ENCODE assay signal across 1 cellular context in the genomic region with DNA sequence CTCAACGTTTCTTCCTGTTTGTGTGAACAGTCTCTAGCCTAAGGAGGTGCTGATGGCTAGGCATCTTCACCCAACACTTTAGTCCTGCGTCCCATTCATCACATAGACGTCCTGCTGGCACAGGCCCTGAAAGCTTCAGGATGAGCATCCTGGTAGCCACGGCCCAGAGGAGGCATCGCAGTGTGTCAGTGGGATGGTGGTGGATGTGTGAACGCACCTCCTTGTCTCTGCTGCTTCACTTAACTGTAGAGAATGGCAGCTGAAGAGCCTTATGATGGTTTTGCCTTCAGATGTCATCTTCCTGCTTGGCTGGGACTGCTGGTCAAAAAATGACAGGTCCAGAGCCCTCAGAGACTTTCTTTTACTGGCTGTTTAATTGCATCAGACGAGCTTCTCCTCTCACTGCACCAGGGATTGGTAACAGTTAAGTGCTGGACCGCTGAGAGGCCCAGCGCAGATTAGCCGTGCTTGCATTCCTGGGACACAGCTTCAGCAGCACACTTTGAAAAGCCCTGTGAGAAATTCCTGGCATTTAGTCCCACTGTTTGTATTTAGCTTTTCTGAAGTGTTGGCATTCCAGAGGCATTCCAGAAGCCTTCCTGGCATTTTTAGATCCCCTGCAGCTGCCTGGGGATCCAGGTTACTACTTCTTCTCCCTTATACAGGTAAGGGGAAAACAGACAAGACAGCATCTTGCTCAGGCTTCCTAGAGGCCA.
TF ChIP-seq lines count a peak whose summit lies in the region.

No MANE protein-coding gene starts in this region.

TF ChIP-seq in HepG2, 621 proteins besides CTCF, POLR2A, EP300 and RAD21 (continued from another document and continues in another):
- TF ChIP-seq, protein P1, sequence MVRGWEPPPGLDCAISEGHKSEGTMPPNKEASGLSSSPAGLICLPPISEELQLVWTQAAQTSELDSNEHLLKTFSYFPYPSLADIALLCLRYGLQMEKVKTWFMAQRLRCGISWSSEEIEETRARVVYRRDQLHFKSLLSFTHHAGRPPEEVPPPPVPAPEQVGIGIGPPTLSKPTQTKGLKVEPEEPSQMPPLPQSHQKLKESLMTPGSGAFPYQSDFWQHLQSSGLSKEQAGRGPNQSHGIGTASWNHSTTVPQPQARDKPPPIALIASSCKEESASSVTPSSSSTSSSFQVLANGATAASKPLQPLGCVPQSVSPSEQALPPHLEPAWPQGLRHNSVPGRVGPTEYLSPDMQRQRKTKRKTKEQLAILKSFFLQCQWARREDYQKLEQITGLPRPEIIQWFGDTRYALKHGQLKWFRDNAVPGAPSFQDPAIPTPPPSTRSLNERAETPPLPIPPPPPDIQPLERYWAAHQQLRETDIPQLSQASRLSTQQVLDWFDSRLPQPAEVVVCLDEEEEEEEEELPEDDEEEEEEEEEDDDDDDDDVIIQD (CRISPR knock-in tag; IDR thresholded peaks at IDR 0.05; ENCODE audit: low read depth), result no peak
- TF ChIP-seq NCOA2 (CRISPR knock-in tag; IDR thresholded peaks at IDR 0.05) (0 out of 2 replicates have a peak, but pooled peaks have one; percentile 35), SAP130 (CRISPR knock-in tag; IDR thresholded peaks at IDR 0.05; ENCODE audit: low read depth) (peak; percentile 11; the same call in 1 of the 2 replicates), CAMTA2 (CRISPR knock-in tag; IDR thresholded peaks at IDR 0.05; ENCODE audit: borderline replicate concordance) (no peak), PAWR (CRISPR knock-in tag; IDR thresholded peaks at IDR 0.05; ENCODE audit: borderline replicate concordance) (no peak), POLR2AphosphoS2 (IDR thresholded peaks at IDR 0.05; ENCODE audit: low read depth, low read length) (no peak), MAZ (IDR thresholded peaks at IDR 0.05; ENCODE audit: borderline replicate concordance, low read depth, low read length) (no peak), MAZ (CRISPR knock-in tag; IDR thresholded peaks at IDR 0.05; ENCODE audit: low read depth) (no peak), PHB2 (IDR thresholded peaks at IDR 0.05; ENCODE audit: partially characterized antibody) (no peak), SP2 (CRISPR knock-in tag; IDR thresholded peaks at IDR 0.05) (no peak), ZNF720 (CRISPR knock-in tag; IDR thresholded peaks at IDR 0.05) (no peak), IRF2 (CRISPR knock-in tag; IDR thresholded peaks at IDR 0.05) (0 out of 2 replicates have a peak, but pooled peaks have one; percentile 25), GABPA (IDR thresholded peaks at IDR 0.05; ENCODE audit: low read depth, low read length) (no peak), GABPA (CRISPR knock-in tag; IDR thresholded peaks at IDR 0.05; ENCODE audit: low read depth) (no peak), ZBTB7B (CRISPR knock-in tag; IDR thresholded peaks at IDR 0.05) (no peak), ZNF326 (CRISPR knock-in tag; IDR thresholded peaks at IDR 0.05; ENCODE audit: borderline replicate concordance) (no peak), RELA (CRISPR knock-in tag; IDR thresholded peaks at IDR 0.05) (no peak), PITX1 (CRISPR knock-in tag; IDR thresholded peaks at IDR 0.05) (peak; percentile 38; the same call in 1 of the 2 replicates), ZNF646 (CRISPR knock-in tag; IDR thresholded peaks at IDR 0.05) (no peak), CBX2 (IDR thresholded peaks at IDR 0.05; ENCODE audit: low read depth, low read length) (no peak), CBX2 (CRISPR knock-in tag; IDR thresholded peaks at IDR 0.05; ENCODE audit: low read depth) (no peak), ZNF652 (CRISPR knock-in tag; IDR thresholded peaks at IDR 0.05; ENCODE audit: borderline replicate concordance, low read depth) (peak; percentile 85), MAFK (conservative IDR thresholded peaks at IDR 0.05 in 1 of 2, IDR thresholded peaks at IDR 0.05 in 1 of 2; ENCODE audit: low read length in 2 of 2) (peak; percentile 9 to 27; a peak in 1 of 4 replicates), PATZ1 (CRISPR knock-in tag; IDR thresholded peaks at IDR 0.05) (0 out of 2 replicates have a peak, but pooled peaks have one; percentile 12), CEBPB (IDR thresholded peaks at IDR 0.05; ENCODE audit: borderline replicate concordance, low read depth, low read length) (peak; percentile 43; the same call in 1 of the 2 replicates), SNAI1 (CRISPR knock-in tag; IDR thresholded peaks at IDR 0.05; ENCODE audit: borderline replicate concordance) (no peak), SP140L (CRISPR knock-in tag; IDR thresholded peaks at IDR 0.05; ENCODE audit: borderline replicate concordance) (no peak), ZNF331 (CRISPR knock-in tag; IDR thresholded peaks at IDR 0.05) (peak; percentile 16; the same call in 1 of the 2 replicates), ZNF317 (CRISPR knock-in tag; IDR thresholded peaks at IDR 0.05) (no peak), ZMYM4 (CRISPR knock-in tag; IDR thresholded peaks at IDR 0.05) (no peak), ZNF253 (CRISPR knock-in tag; IDR thresholded peaks at IDR 0.05; ENCODE audit: borderline replicate concordance) (no peak), ZNF883 (CRISPR knock-in tag; IDR thresholded peaks at IDR 0.05; ENCODE audit: not compliant biosample characterization) (no peak), SOX5 (CRISPR knock-in tag; IDR thresholded peaks at IDR 0.05; ENCODE audit: borderline replicate concordance) (peak; percentile 9; the same call in 1 of the 2 replicates), GATAD2A (CRISPR knock-in tag; IDR thresholded peaks at IDR 0.05) (peak; percentile 42), TBX3 (IDR thresholded peaks at IDR 0.05; ENCODE audit: borderline replicate concordance) (no peak), ZNF143 (CRISPR knock-in tag; IDR thresholded peaks at IDR 0.05) (no peak)
- TF ChIP-seq, protein P2, sequence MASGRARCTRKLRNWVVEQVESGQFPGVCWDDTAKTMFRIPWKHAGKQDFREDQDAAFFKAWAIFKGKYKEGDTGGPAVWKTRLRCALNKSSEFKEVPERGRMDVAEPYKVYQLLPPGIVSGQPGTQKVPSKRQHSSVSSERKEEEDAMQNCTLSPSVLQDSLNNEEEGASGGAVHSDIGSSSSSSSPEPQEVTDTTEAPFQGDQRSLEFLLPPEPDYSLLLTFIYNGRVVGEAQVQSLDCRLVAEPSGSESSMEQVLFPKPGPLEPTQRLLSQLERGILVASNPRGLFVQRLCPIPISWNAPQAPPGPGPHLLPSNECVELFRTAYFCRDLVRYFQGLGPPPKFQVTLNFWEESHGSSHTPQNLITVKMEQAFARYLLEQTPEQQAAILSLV (CRISPR knock-in tag; IDR thresholded peaks at IDR 0.05; ENCODE audit: borderline replicate concordance), result no peak
- TF ChIP-seq, protein P3, sequence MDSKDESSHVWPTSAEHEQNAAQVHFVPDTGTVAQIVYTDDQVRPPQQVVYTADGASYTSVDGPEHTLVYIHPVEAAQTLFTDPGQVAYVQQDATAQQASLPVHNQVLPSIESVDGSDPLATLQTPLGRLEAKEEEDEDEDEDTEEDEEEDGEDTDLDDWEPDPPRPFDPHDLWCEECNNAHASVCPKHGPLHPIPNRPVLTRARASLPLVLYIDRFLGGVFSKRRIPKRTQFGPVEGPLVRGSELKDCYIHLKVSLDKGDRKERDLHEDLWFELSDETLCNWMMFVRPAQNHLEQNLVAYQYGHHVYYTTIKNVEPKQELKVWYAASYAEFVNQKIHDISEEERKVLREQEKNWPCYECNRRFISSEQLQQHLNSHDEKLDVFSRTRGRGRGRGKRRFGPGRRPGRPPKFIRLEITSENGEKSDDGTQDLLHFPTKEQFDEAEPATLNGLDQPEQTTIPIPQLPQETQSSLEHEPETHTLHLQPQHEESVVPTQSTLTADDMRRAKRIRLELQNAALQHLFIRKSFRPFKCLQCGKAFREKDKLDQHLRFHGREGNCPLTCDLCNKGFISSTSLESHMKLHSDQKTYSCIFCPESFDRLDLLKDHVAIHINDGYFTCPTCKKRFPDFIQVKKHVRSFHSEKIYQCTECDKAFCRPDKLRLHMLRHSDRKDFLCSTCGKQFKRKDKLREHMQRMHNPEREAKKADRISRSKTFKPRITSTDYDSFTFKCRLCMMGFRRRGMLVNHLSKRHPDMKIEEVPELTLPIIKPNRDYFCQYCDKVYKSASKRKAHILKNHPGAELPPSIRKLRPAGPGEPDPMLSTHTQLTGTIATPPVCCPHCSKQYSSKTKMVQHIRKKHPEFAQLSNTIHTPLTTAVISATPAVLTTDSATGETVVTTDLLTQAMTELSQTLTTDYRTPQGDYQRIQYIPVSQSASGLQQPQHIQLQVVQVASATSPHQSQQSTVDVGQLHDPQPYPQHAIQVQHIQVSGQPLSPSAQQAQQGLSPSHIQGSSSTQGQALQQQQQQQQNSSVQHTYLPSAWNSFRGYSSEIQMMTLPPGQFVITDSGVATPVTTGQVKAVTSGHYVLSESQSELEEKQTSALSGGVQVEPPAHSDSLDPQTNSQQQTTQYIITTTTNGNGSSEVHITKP (CRISPR knock-in tag; IDR thresholded peaks at IDR 0.05; ENCODE audit: low read depth), result no peak
- TF ChIP-seq, protein P4, sequence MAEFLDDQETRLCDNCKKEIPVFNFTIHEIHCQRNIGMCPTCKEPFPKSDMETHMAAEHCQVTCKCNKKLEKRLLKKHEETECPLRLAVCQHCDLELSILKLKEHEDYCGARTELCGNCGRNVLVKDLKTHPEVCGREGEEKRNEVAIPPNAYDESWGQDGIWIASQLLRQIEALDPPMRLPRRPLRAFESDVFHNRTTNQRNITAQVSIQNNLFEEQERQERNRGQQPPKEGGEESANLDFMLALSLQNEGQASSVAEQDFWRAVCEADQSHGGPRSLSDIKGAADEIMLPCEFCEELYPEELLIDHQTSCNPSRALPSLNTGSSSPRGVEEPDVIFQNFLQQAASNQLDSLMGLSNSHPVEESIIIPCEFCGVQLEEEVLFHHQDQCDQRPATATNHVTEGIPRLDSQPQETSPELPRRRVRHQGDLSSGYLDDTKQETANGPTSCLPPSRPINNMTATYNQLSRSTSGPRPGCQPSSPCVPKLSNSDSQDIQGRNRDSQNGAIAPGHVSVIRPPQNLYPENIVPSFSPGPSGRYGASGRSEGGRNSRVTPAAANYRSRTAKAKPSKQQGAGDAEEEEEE (CRISPR knock-in tag; IDR thresholded peaks at IDR 0.05; ENCODE audit: borderline replicate concordance), result no peak
